34 cellular contexts compared by ENCODE assay signal in the genomic region with DNA sequence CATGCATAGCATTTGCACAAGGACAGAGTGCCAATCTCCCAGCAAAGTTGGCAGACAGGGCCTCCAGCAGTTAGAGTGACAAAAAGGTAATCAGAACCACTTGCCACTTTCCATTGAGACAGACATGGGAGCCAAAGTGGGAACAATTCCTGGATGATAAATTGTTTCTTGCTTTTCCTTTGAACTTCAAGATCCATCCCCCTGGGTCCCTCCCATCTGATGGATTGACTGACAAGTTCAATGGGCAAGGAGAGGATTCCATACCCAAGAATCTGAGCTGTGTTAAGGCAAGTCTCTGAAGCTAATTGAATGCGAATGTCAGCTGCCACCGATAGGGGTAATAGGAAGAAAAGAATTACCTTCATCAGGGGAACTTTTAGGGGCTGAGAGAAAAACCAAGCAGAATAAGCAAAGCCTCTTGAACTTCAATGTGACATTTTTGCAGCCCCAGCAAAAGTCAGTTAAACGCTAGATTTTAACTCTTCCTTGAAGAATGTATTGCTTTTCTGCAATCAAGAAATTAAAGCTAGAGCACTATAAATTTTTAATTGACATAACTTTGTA.
"Had no signal": no experiment of that assay in that cellular context is flagged by ENCODE, and none has a peak within 500 bp of the region (broad histone marks: within the 10 kb centered on the region; RNA-seq: fewer than 3 reads in every experiment).

No MANE protein-coding gene starts in this region.

- H3K4me3 ChIP-seq: MG63 had no signal

- H3K9ac ChIP-seq: KMS-11 had no signal

- H3K9me3 ChIP-seq: MG63 had no signal

- H3K4me2 ChIP-seq: KMS-11 had no signal

- H3K27ac ChIP-seq: KMS-11 had no signal

- DNase-seq: Karpas-422, Kasumi-1, KG1, MG63, MM.1S, MV-4-11, NCI-H1048, NCI-H1092, NCI-H1092 treated with DMSO at 0.1 percent for 48 hours, NCI-H1105, NCI-H1105 treated with DMSO at 0.1 percent for 48 hours, NCI-H1417, NCI-H1417 treated with DMSO at 0.1 percent for 48 hours, NCI-H1436, NCI-H1436 treated with DMSO at 0.1 percent for 48 hours, NCI-H146, NCI-H1694, NCI-H1694 treated with DMSO at 0.1 percent for 48 hours, NCI-H187, NCI-H187 treated with DMSO at 0.1 percent for 48 hours, NCI-H1930, NCI-H2029, NCI-H2029 treated with DMSO at 0.1 percent for 48 hours, NCI-H2081, NCI-H2081 treated with DMSO at 0.1 percent for 48 hours, NCI-H2107, NCI-H2171, NCI-H2171 treated with DMSO at 0.1 percent for 48 hours, NCI-H2227 treated with DMSO at 0.1 percent for 48 hours, NCI-H226, NCI-H345, NCI-H446, NCI-H446 treated with DMSO at 0.1 percent for 48 hours had no signal

- H3K27me3 ChIP-seq: MG63 had no signal

- H3K36me3 ChIP-seq: MG63 had no signal
